ENCODE assay signal across 31 cellular contexts in genomic region chr15:71010439-71010838, GRCh38.
"Had no signal": no experiment of that assay in that cellular context is flagged by ENCODE, and none has a peak within 500 bp of the region (broad histone marks: within the 10 kb centered on the region; RNA-seq: fewer than 3 reads in every experiment).

No MANE protein-coding gene starts in this region.

- H3K9me3 ChIP-seq: adrenal gland, body of pancreas, breast epithelium, Peyer's patch, SJSA1, SK-N-SH had no signal

- H3K27ac ChIP-seq: adrenal gland, body of pancreas, breast epithelium, Peyer's patch, RWPE1, SJSA1 had no signal

- H3K9ac ChIP-seq: SK-N-SH had no signal

- H3K27me3 ChIP-seq: adrenal gland, body of pancreas, breast epithelium, Peyer's patch, SJSA1 had no signal

- DNase-seq: activated CD4-positive, alpha-beta T cell treated with anti-CD3 and anti-CD28 coated beads, Interleukin-2, amount 10 ng/mL, durations not matched to agents 24 days and 14 days; activated CD4-positive, alpha-beta T cell treated with anti-CD3 and anti-CD28 coated beads, Interleukin-2, amount 50 U/mL, for 4 hours; activated CD8-positive, alpha-beta T cell treated with anti-CD3 and anti-CD28 coated beads for 36 hours; activated gamma-delta T cell; activated naive CD4-positive, alpha-beta T cell treated with anti-CD3 and anti-CD28 coated beads for 36 hours; activated T-cell treated with anti-CD3 and anti-CD28 coated beads, Interleukin-2, amount 50 U/mL, for 24 hours; adrenal gland; body of pancreas; caudate nucleus; Kasumi-1; KG1; MM.1S; MV-4-11; NCI-H1092; NCI-H1436 treated with DMSO at 0.1 percent for 48 hours; NCI-H1694 treated with DMSO at 0.1 percent for 48 hours; NCI-H2029; NCI-H510A; NCI-H526; NCI-H748 treated with DMSO at 0.1 percent for 48 hours; NK-92 treated with Interleukin-12 subunit alpha and Interleukin-12 subunit beta, amount 100 ng/mL, for 24 hours; Peyer's patch; SHP77 treated with DMSO at 0.1 percent for 48 hours; SK-N-SH had no signal

- H3K27ac Mint-ChIP-seq: activated CD4-positive, alpha-beta T cell treated with anti-CD3 and anti-CD28 coated beads, Interleukin-2, amount 10 ng/mL, durations not matched to agents 24 days and 14 days; activated CD8-positive, alpha-beta T cell treated with anti-CD3 and anti-CD28 coated beads for 36 hours; activated naive CD4-positive, alpha-beta T cell treated with anti-CD3 and anti-CD28 coated beads for 36 hours; activated naive CD4-positive, alpha-beta T cell treated with anti-CD3 and anti-CD28 coated beads, Interleukin-2, amount 50 U/mL, for 72 hours; activated T-cell treated with anti-CD3 and anti-CD28 coated beads, Interleukin-2, amount 50 U/mL, for 24 hours; activated T-helper 2 cell treated with anti-CD3 and anti-CD28 coated beads, Interferon-gamma antibody, Interleukin-2, Interleukin-4, amounts not matched to agents 10 μg/mL and 5 μg/mL and 100 μg/mL, durations not matched to agents 14 hours and 24 hours and 36 hours; T-helper 1 cell treated with Interleukin-12 subunit alpha and Interleukin-12 subunit beta and Interleukin-4 antibody, amounts not matched to agents 30 μg/mL and 1 μg/mL, for 36 hours; T-helper 2 cell treated with Interferon-gamma antibody and Interleukin-4, amounts not matched to agents 5 μg/mL and 100 μg/mL, for 36 hours had no signal

- H3K4me3 Mint-ChIP-seq: activated CD4-positive, alpha-beta T cell treated with anti-CD3 and anti-CD28 coated beads, Interleukin-2, amount 10 ng/mL, durations not matched to agents 24 days and 14 days; activated CD8-positive, alpha-beta T cell treated with anti-CD3 and anti-CD28 coated beads for 36 hours; activated naive CD4-positive, alpha-beta T cell treated with anti-CD3 and anti-CD28 coated beads for 36 hours; activated T-cell treated with anti-CD3 and anti-CD28 coated beads, Interleukin-2, amount 50 U/mL, for 24 hours; T-helper 1 cell treated with Interleukin-12 subunit alpha and Interleukin-12 subunit beta and Interleukin-4 antibody, amounts not matched to agents 30 μg/mL and 1 μg/mL, for 36 hours; T-helper 2 cell treated with Interferon-gamma antibody and Interleukin-4, amounts not matched to agents 5 μg/mL and 100 μg/mL, for 36 hours had no signal

- H3K36me3 ChIP-seq: adrenal gland, breast epithelium, Peyer's patch, SJSA1 had no signal

- H3K36me3 Mint-ChIP-seq: activated naive CD4-positive, alpha-beta T cell treated with anti-CD3 and anti-CD28 coated beads, Interleukin-2, amount 50 U/mL, for 72 hours had no signal

- H3K9me3 Mint-ChIP-seq: activated CD4-positive, alpha-beta T cell treated with anti-CD3 and anti-CD28 coated beads, Interleukin-2, amount 10 ng/mL, durations not matched to agents 24 days and 14 days; activated CD8-positive, alpha-beta T cell treated with anti-CD3 and anti-CD28 coated beads for 36 hours; activated naive CD4-positive, alpha-beta T cell treated with anti-CD3 and anti-CD28 coated beads for 36 hours; activated naive CD4-positive, alpha-beta T cell treated with anti-CD3 and anti-CD28 coated beads, Interleukin-2, amount 50 U/mL, for 72 hours; activated T-cell treated with anti-CD3 and anti-CD28 coated beads, Interleukin-2, amount 50 U/mL, for 24 hours; activated T-helper 2 cell treated with anti-CD3 and anti-CD28 coated beads, Interferon-gamma antibody, Interleukin-2, Interleukin-4, amounts not matched to agents 10 μg/mL and 5 μg/mL and 100 μg/mL, durations not matched to agents 14 hours and 24 hours and 36 hours; T-helper 1 cell treated with Interleukin-12 subunit alpha and Interleukin-12 subunit beta and Interleukin-4 antibody, amounts not matched to agents 30 μg/mL and 1 μg/mL, for 36 hours; T-helper 2 cell treated with Interferon-gamma antibody and Interleukin-4, amounts not matched to agents 5 μg/mL and 100 μg/mL, for 36 hours had no signal

- H3K4me1 ChIP-seq: adrenal gland, body of pancreas, breast epithelium, Peyer's patch, SJSA1 had no signal

- H3K4me1 Mint-ChIP-seq: activated CD4-positive, alpha-beta T cell treated with anti-CD3 and anti-CD28 coated beads, Interleukin-2, amount 10 ng/mL, durations not matched to agents 24 days and 14 days had no signal

- H3K4me2 ChIP-seq: SK-N-SH had no signal

- ATAC-seq: activated CD8-positive, alpha-beta T cell treated with anti-CD3 and anti-CD28 coated beads for 36 hours; activated naive CD4-positive, alpha-beta T cell treated with anti-CD3 and anti-CD28 coated beads, Interleukin-2, amount 50 U/mL, for 72 hours; body of pancreas had no signal

- H3K4me3 ChIP-seq: adrenal gland, body of pancreas, breast epithelium, Peyer's patch, SJSA1 had no signal

- H3K9me2 ChIP-seq: SK-N-SH had no signal
